1 cellular context compared by ENCODE assay signal in the genomic region with DNA sequence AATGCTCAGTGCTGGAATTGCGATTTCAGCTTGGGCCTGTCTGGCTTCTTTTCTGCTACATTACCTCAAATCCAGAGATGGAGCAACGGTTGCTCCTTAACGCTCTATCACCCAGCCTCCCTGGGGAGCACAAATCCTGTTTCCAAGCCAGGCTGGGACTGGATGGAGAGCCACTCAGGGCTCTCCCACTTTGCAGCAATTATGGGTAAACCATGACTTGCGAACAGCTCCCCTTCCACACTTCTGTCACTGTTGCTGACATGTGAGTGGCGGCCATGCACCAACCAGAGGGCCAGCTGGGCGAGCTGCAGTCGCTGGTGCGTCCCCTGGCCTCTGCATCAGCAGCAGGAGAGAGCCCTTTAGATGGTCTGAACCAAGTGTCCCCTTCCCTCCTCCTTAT.
A peak's percentile ranks its signal among the peaks of the same experiment; 100 is the strongest.
TF ChIP-seq lines count a peak whose summit lies in the region.

No MANE protein-coding gene starts in this region.

TF ChIP-seq in K562, 482 proteins besides CTCF, POLR2A, EP300 and RAD21:
- TF ChIP-seq SOX6 (IDR thresholded peaks at IDR 0.05) (no peak), ZNF695 (CRISPR knock-in tag; IDR thresholded peaks at IDR 0.05) (no peak), PKNOX1 (IDR thresholded peaks at IDR 0.05) (no peak)
- TF ChIP-seq, protein P1, sequence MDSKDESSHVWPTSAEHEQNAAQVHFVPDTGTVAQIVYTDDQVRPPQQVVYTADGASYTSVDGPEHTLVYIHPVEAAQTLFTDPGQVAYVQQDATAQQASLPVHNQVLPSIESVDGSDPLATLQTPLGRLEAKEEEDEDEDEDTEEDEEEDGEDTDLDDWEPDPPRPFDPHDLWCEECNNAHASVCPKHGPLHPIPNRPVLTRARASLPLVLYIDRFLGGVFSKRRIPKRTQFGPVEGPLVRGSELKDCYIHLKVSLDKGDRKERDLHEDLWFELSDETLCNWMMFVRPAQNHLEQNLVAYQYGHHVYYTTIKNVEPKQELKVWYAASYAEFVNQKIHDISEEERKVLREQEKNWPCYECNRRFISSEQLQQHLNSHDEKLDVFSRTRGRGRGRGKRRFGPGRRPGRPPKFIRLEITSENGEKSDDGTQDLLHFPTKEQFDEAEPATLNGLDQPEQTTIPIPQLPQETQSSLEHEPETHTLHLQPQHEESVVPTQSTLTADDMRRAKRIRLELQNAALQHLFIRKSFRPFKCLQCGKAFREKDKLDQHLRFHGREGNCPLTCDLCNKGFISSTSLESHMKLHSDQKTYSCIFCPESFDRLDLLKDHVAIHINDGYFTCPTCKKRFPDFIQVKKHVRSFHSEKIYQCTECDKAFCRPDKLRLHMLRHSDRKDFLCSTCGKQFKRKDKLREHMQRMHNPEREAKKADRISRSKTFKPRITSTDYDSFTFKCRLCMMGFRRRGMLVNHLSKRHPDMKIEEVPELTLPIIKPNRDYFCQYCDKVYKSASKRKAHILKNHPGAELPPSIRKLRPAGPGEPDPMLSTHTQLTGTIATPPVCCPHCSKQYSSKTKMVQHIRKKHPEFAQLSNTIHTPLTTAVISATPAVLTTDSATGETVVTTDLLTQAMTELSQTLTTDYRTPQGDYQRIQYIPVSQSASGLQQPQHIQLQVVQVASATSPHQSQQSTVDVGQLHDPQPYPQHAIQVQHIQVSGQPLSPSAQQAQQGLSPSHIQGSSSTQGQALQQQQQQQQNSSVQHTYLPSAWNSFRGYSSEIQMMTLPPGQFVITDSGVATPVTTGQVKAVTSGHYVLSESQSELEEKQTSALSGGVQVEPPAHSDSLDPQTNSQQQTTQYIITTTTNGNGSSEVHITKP (IDR thresholded peaks at IDR 0.05; ENCODE audit: partially characterized antibody), result peak; percentile 74
